ENCODE assay signal across 30 cellular contexts in the genomic region with DNA sequence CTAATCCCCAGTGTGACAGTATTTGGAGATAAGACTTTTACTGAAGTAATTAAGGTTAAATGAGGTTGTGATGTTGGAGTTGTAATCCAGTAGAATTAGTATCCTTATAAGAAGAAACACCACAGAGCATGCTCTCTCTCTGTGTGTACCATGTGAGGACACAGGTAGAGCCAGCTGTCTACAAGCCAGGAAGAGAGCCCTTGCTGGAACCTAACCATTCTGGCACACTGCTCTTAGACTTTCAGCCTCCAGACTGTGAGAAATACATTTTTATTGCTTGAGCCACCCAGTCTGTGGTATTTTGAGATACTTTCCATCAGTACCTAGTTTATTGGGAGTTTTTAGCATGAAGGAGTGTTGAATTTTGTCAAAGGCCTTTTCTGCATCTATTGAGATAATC.
"Had no signal": no experiment of that assay in that cellular context is flagged by ENCODE, and none has a peak within 500 bp of the region (broad histone marks: within the 10 kb centered on the region; RNA-seq: fewer than 3 reads in every experiment).

No MANE protein-coding gene starts in this region.

- H3K27ac ChIP-seq: adrenal gland, brain microvascular endothelial cell, coronary artery, dorsolateral prefrontal cortex, foreskin keratinocyte, gastrocnemius medialis, heart left ventricle, WERI-Rb-1 had no signal

- H3K4me1 ChIP-seq: adrenal gland, gastrocnemius medialis, heart left ventricle had no signal

- ATAC-seq: activated CD4-positive, CD25-positive, alpha-beta regulatory T cell treated with anti-CD3 and anti-CD28 coated beads, Interleukin-2, amount 50 U/mL, for 24 hours; activated CD8-positive, alpha-beta memory T cell treated with anti-CD3 and anti-CD28 coated beads, Interleukin-2, amount 10 ng/mL, durations not matched to agents 7 days and 5 days; activated CD8-positive, alpha-beta T cell treated with anti-CD3 and anti-CD28 coated beads, Interleukin-2, amount 10 ng/mL, durations not matched to agents 7 days and 5 days; activated naive CD8-positive, alpha-beta T cell treated with anti-CD3 and anti-CD28 coated beads, Interleukin-2, amount 50 U/mL, for 24 hours; esophagus mucosa; foreskin keratinocyte; gastrocnemius medialis; heart left ventricle; T-helper 17 cell had no signal

- H3K4me3 ChIP-seq: adrenal gland, coronary artery, dorsolateral prefrontal cortex, gastrocnemius medialis, heart left ventricle had no signal

- FAIRE-seq: bronchial epithelial cell had no signal

- H3K27me3 ChIP-seq: adrenal gland, brain microvascular endothelial cell, dorsolateral prefrontal cortex, foreskin keratinocyte, gastrocnemius medialis, heart left ventricle had no signal

- H3K36me3 ChIP-seq: adrenal gland, brain microvascular endothelial cell, gastrocnemius medialis, heart left ventricle, WERI-Rb-1 had no signal

- H3K9me3 ChIP-seq: adrenal gland, gastrocnemius medialis had no signal

- DNase-seq: activated B cell treated with CpG ODN at 0.5 μM for 24 hours; activated CD4-positive, alpha-beta memory T cell treated with anti-CD3 and anti-CD28 coated beads for 36 hours; activated CD4-positive, alpha-beta T cell treated with anti-CD3 and anti-CD28 coated beads, Interleukin-2, amount 10 ng/mL, durations not matched to agents 24 days and 14 days; activated CD8-positive, alpha-beta memory T cell treated with anti-CD3 and anti-CD28 coated beads, Interleukin-2, amount 10 ng/mL, durations not matched to agents 7 days and 5 days; activated CD8-positive, alpha-beta memory T cell treated with anti-CD3 and anti-CD28 coated beads, Interleukin-2, amount 50 U/mL, for 4 hours; activated CD8-positive, alpha-beta T cell treated with anti-CD3 and anti-CD28 coated beads, Interleukin-2, amount 10 ng/mL, durations not matched to agents 7 days and 5 days; activated effector memory CD4-positive, alpha-beta T cell treated with anti-CD3 and anti-CD28 coated beads, Interleukin-2, amount 50 U/mL, for 16 hours; activated naive CD4-positive, alpha-beta T cell treated with anti-CD3 and anti-CD28 coated beads for 36 hours; activated naive CD8-positive, alpha-beta T cell treated with anti-CD3 and anti-CD28 coated beads for 36 hours; activated naive CD8-positive, alpha-beta T cell treated with anti-CD3 and anti-CD28 coated beads, Interleukin-2, amount 50 U/mL, for 24 hours; activated T-cell treated with anti-CD3 and anti-CD28 coated beads, Interleukin-2, amount 50 U/mL, for 1 hour; activated T-cell treated with anti-CD3 and anti-CD28 coated beads, Interleukin-2, amount 50 U/mL, for 48 hours; adrenal gland; amygdala; aorta; brain microvascular endothelial cell; dorsolateral prefrontal cortex; effector memory CD4-positive, alpha-beta T cell; endodermal cell; foreskin keratinocyte; gastrocnemius medialis; glutamatergic neuron; heart left ventricle; T-helper 17 cell; T1000; WERI-Rb-1 had no signal
